Comparison of ENCODE assay signal across 16 cellular contexts in genomic region chr16:69490707-69491324, GRCh38.
DNase-seq lines count a peak whose midpoint lies in the region; ATAC-seq, FAIRE-seq and TF ChIP-seq lines count a peak whose summit lies in the region.
"Had no signal": no experiment of that assay in that cellular context is flagged by ENCODE, and none has a peak within 500 bp of the region (broad histone marks: within the 10 kb centered on the region; RNA-seq: fewer than 3 reads in every experiment).

No MANE protein-coding gene starts in this region.

- no peak overlapping the region for H4K8ac ChIP-seq in mesendoderm (ENCODE audit: low read depth, low read length)

- no peak for ATAC-seq in K562

- no peaks in the 10 kb centered on the region for H3K9me1 ChIP-seq in K562 (ENCODE audit: control insufficient read depth, insufficient read depth, low read length)

- H3K56ac ChIP-seq in mesendoderm (ENCODE audit: low read length) = no peak overlapping the region

- H3K79me2 ChIP-seq in K562 (ENCODE audit: control insufficient read depth, insufficient read depth, low read length) (no peaks in the 10 kb centered on the region), mesendoderm (ENCODE audit: control insufficient read depth, insufficient read depth, low read length) (no peaks in the 10 kb centered on the region)

- no peak overlapping the region for H4K5ac ChIP-seq in mesendoderm (ENCODE audit: low read length)

- no peak overlapping the region for H3K4ac ChIP-seq in mesendoderm (ENCODE audit: low read depth, low read length)

- no peaks in the 10 kb centered on the region for H3K27me3 ChIP-seq in K562 (ENCODE audit: control insufficient read depth in 2 of 2, insufficient read depth in 2 of 2, low read length in 2 of 2)
- H3K27me3 ChIP-seq in mesendoderm (ENCODE audit: insufficient read depth, low read length, poor library complexity) = no peaks in the 10 kb centered on the region
- H3K27me3 ChIP-seq in sigmoid colon = no peaks in the 10 kb centered on the region
- no peaks in the 10 kb centered on the region for H3K27me3 ChIP-seq in SJCRH30
- H3K27me3 ChIP-seq: BE2C had no signal

- no peaks in the 10 kb centered on the region for H4K20me1 ChIP-seq in K562 (replicated peaks; ENCODE audit: control insufficient read depth, insufficient read depth, low read length)

- H3K23ac ChIP-seq in mesendoderm (ENCODE audit: low read length) = no peak overlapping the region

- no peak overlapping the region for H2AFZ ChIP-seq in K562 (ENCODE audit: low read depth, low read length)

- H3K9ac ChIP-seq in K562 (ENCODE audit: insufficient read depth in 1 of 2, low read depth in 2 of 2, low read length in 2 of 2) (no peak overlapping the region), mesendoderm (ENCODE audit: low read length) (no peak overlapping the region)

- H3K9me3 ChIP-seq in K562 (replicated peaks; ENCODE audit: control insufficient read depth, insufficient read depth, low read depth, low read length) (no peaks in the 10 kb centered on the region), sigmoid colon (no peaks in the 10 kb centered on the region), SJCRH30 (replicated peaks) (no peaks in the 10 kb centered on the region)
- H3K9me3 ChIP-seq: BE2C had no signal

- no peak overlapping the region for H2BK5ac ChIP-seq in mesendoderm (ENCODE audit: low read length)

- no peak for TF ChIP-seq RAD21 in K562 (CRISPR knock-in tag; conservative IDR thresholded peaks at IDR 0.05 in 1 of 2, IDR thresholded peaks at IDR 0.05 in 1 of 2)

- POLR2A ChIA-PET in K562 (lab: Yijun Ruan, JAX) = interaction anchor here (1.0 kb wide), 1 partner anchor 15 kb away, joined by 3 read pairs; no protein-coding TSS in a partner anchor

- peak overlapping the region; percentile 27 for H2BK15ac ChIP-seq in mesendoderm (replicated peaks; ENCODE audit: low read depth)

- TF ChIP-seq CTCF in K562 (IDR thresholded peaks at IDR 0.05 in 2 of 3, conservative IDR thresholded peaks at IDR 0.05 in 1 of 3; ENCODE audit: insufficient read depth in 2 of 3, low read depth in 1 of 3, low read length in 3 of 3) (no peak), sigmoid colon (IDR thresholded peaks at IDR 0.05) (no peak)

- H2BK120ac ChIP-seq in mesendoderm (ENCODE audit: low read depth, low read length) = no peak overlapping the region

- H3K4me3 ChIP-seq in K562 (no peak overlapping the region), mesendoderm (ENCODE audit: low read length) (no peak overlapping the region), sigmoid colon (no peak overlapping the region), SJCRH30 (no peak overlapping the region)

- no peak for TF ChIP-seq EP300 in K562 (IDR thresholded peaks at IDR 0.05; ENCODE audit: low read length)
- TF ChIP-seq EP300 in sigmoid colon (IDR thresholded peaks at IDR 0.05) = no peak

- no TSS peak for BruUV-seq in K562 (replicated peaks; lab: Mats Ljungman, UMichigan)

- H3K4me1 ChIP-seq in K562 (replicated peaks in 1 of 2; ENCODE audit: control insufficient read depth in 2 of 2, insufficient read depth in 2 of 2, low read length in 2 of 2) = peaks cover 0 to 8% of the 10 kb centered on the region in 2 experiments; a peak in 3 of 5 replicates
- H3K4me1 ChIP-seq in mesendoderm (ENCODE audit: control insufficient read depth, low read depth, low read length) = no peaks in the 10 kb centered on the region
- H3K4me1 ChIP-seq in sigmoid colon = no peaks in the 10 kb centered on the region
- no peaks in the 10 kb centered on the region for H3K4me1 ChIP-seq in SJCRH30
- H3K4me1 ChIP-seq: BE2C had no signal

- peak; percentile 21 for DNase-seq in DMS79 treated with DMSO at 0.1 percent for 48 hours (lab: John Stamatoyannopoulos, UW)
- DNase-seq in K562 (ENCODE audit: extremely low read depth in 1 of 4, low spot score in 3 of 4) = no peak
- DNase-seq in mesendoderm = no peak
- peak; percentile 6 for DNase-seq in sigmoid colon
- no peak for DNase-seq in NCI-H2029 (lab: John Stamatoyannopoulos, UW)
- DNase-seq in iPS-NIHi7 (ENCODE audit: extremely low spot score) = no peak
- DNase-seq in SJCRH30 = no peak
- DNase-seq: BE2C; CD8-positive, alpha-beta memory T cell; Karpas-422; MM.1S; NCI-H1105; NCI-H1694 treated with DMSO at 0.1 percent for 48 hours; NCI-H2171; NCI-H774; SHP77 had no signal

- H3K27ac ChIP-seq in K562 (ENCODE audit: extremely low read depth, low read depth, low read length) (no peak overlapping the region), mesendoderm (ENCODE audit: low read depth, low read length) (no peak overlapping the region), sigmoid colon (no peak overlapping the region), SJCRH30 (no peak overlapping the region)

- H3K4me2 ChIP-seq in K562 (ENCODE audit: insufficient read depth, low read length) (no peak overlapping the region), mesendoderm (ENCODE audit: low read length) (no peak overlapping the region)

- peak; percentile 54 for FAIRE-seq in K562 (lab: Jason Lieb, UNC)

- no peak overlapping the region for H2AK5ac ChIP-seq in mesendoderm (ENCODE audit: low read length)

- CTCF ChIA-PET in K562 (lab: Yijun Ruan, JAX; ENCODE audit: low intra/inter-chr PET ratio) = no interaction called here

- no peaks in the 10 kb centered on the region for H3K79me1 ChIP-seq in mesendoderm (ENCODE audit: low read length)

- in situ Hi-C loops in K562 (cut with MboI) = no loop called here

- no peak overlapping the region for H3K18ac ChIP-seq in mesendoderm (ENCODE audit: low read length)

- H3K36me3 ChIP-seq in K562 (ENCODE audit: control insufficient read depth, insufficient read depth, low read length) (no peaks in the 10 kb centered on the region), mesendoderm (ENCODE audit: control insufficient read depth, insufficient read depth, low read length) (no peaks in the 10 kb centered on the region), sigmoid colon (no peaks in the 10 kb centered on the region), SJCRH30 (no peaks in the 10 kb centered on the region)
- H3K36me3 ChIP-seq: BE2C had no signal

- WGBS in K562 (ENCODE audit: insufficient coverage, low coverage, missing lambda C conversion rate) = 77% methylated on average over 8 of the region's 9 CpGs
- no CpG with 5 or more reads among the region's 9 CpGs for WGBS in mesendoderm (ENCODE audit: extremely low coverage, insufficient coverage, low lambda C conversion rate)
- WGBS in sigmoid colon, 2 donors = 93 to 94% methylated on average over 9 of the region's 9 CpGs

- intact Hi-C loops in K562 (cut with micrococcal nuclease) (loop anchor here (10.0 kb wide), 1 partner anchor 214 kb away; no protein-coding TSS in a partner anchor), sigmoid colon (cut with DNase I) (no loop called here)

- TF ChIP-seq POLR2A in K562 (conservative IDR thresholded peaks at IDR 0.05) = no peak
- no peak for TF ChIP-seq POLR2A in sigmoid colon (IDR thresholded peaks at IDR 0.05)

TF ChIP-seq in K562, 482 proteins besides CTCF, POLR2A, EP300 and RAD21 (continues in another document):
- TF ChIP-seq SMAD2 (IDR thresholded peaks at IDR 0.05; ENCODE audit: low read depth, low read length) (no peak), BMI1 (IDR thresholded peaks at IDR 0.05; ENCODE audit: low read length) (no peak), NR3C1 (CRISPR knock-in tag; IDR thresholded peaks at IDR 0.05) (no peak), DPF2 (IDR thresholded peaks at IDR 0.05) (no peak), CSDE1 (IDR thresholded peaks at IDR 0.05) (no peak), MCM5 (IDR thresholded peaks at IDR 0.05; ENCODE audit: low read depth) (no peak), PATZ1 (CRISPR knock-in tag; IDR thresholded peaks at IDR 0.05; ENCODE audit: borderline replicate concordance) (no peak), NCOA4 (IDR thresholded peaks at IDR 0.05; ENCODE audit: partially characterized antibody) (no peak), NFXL1 (CRISPR knock-in tag; IDR thresholded peaks at IDR 0.05) (no peak), SPI1 (IDR thresholded peaks at IDR 0.05; ENCODE audit: borderline replicate concordance, low read depth, low read length) (no peak), C11orf30 (IDR thresholded peaks at IDR 0.05; ENCODE audit: low read depth) (no peak), CTCFL (IDR thresholded peaks at IDR 0.05; ENCODE audit: borderline replicate concordance, insufficient read depth, low read depth, low read length, poor library complexity, severe bottlenecking) (no peak), RB1 (IDR thresholded peaks at IDR 0.05; ENCODE audit: low read depth) (no peak), MAX (CRISPR knock-in tag; IDR thresholded peaks at IDR 0.05) (no peak), KAT7 (CRISPR knock-in tag; IDR thresholded peaks at IDR 0.05; ENCODE audit: borderline replicate concordance) (no peak)

Comparison
In these comparisons a context has a peak if more than half of its experiments do, and no peak if none do; other contexts are left out.
1. DNase-seq: peak in DMS79 treated with DMSO at 0.1 percent for 48 hours (single experiment) and sigmoid colon (single experiment); none in K562 (0 of 4), mesendoderm (single experiment), NCI-H2029 (single experiment), iPS-NIHi7 (single experiment) and SJCRH30 (0 of 2).